ENCODE assay signal across 21 cellular contexts in the genomic region with DNA sequence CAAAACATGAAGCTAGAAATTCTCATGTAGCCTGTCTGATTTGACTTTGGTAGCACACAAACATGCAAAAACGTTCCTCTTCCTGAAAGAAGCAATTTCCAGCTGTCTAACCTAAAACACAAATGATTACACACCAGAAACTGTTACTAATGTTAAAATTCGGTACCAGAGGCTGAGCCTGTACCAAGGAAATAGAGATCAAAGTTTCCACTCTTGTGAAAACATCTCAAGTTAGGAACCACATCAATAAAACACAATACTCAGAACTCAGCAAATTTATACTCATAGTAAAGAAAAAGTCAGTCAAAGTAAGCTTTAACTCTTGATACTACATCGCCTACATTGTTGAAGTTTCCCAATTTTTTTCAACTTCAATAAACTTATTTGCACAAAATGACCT.
DNase-seq lines count a peak whose midpoint lies in the region; ATAC-seq, FAIRE-seq and TF ChIP-seq lines count a peak whose summit lies in the region.
"Had no signal": no experiment of that assay in that cellular context is flagged by ENCODE, and none has a peak within 500 bp of the region (broad histone marks: within the 10 kb centered on the region; RNA-seq: fewer than 3 reads in every experiment).

No MANE protein-coding gene starts in this region.

- TF ChIP-seq CTCF in OCI-LY3 (IDR thresholded peaks at IDR 0.05; ENCODE audit: low read depth, low read length) (no peak), kidney (IDR thresholded peaks at IDR 0.05; ENCODE audit: borderline replicate concordance, extremely low read depth, insufficient read depth) (no peak)

- H3K79me2 ChIP-seq in OCI-LY3 (ENCODE audit: low read length): peaks cover 98% of the 10 kb centered on the region

- H3K4me1 Mint-ChIP-seq in activated naive CD4-positive, alpha-beta T cell treated with anti-CD3 and anti-CD28 coated beads for 36 hours (ENCODE audit: low read depth): peaks cover 39% of the 10 kb centered on the region
- H3K4me1 Mint-ChIP-seq in stimulated activated naive B cell treated with anti-CD40 and anti-IgM and Interleukin-4, amounts not matched to agents 10 μg/mL and 1 μg/mL and 100 μg/mL, for 72 hours: peaks cover 32 to 50% of the 10 kb centered on the region in 2 donors

- DNase-seq in activated naive CD4-positive, alpha-beta T cell treated with anti-CD3 and anti-CD28 coated beads for 36 hours: no peak
- DNase-seq in activated naive CD4-positive, alpha-beta T cell (lab: John Stamatoyannopoulos, UW): no peak
- DNase-seq in central memory CD4-positive, alpha-beta T cell: peak; percentile 56
- no peak for DNase-seq in stimulated activated naive B cell treated with anti-CD40 and anti-IgM and Interleukin-4, amounts not matched to agents 10 μg/mL and 1 μg/mL and 100 μg/mL, for 72 hours
- no peak for DNase-seq in kidney
- no peak for DNase-seq in sciatic nerve (ENCODE audit: low spot score)
- no peak for DNase-seq in HEK293T (ENCODE audit: extremely low spot score)
- DNase-seq: activated CD4-positive, alpha-beta T cell treated with anti-CD3 and anti-CD28 coated beads, Interleukin-2, amount 50 U/mL, for 48 hours; H9; heart left ventricle; mesenchymal stem cell; MG63; NCI-H1694 treated with DMSO at 0.1 percent for 48 hours; nucleus accumbens; SHP77 treated with DMSO at 0.1 percent for 48 hours had no signal

- no peak overlapping the region for H3K4me2 ChIP-seq in OCI-LY3 (ENCODE audit: low read length)

- H3K4me3 Mint-ChIP-seq in activated naive CD4-positive, alpha-beta T cell treated with anti-CD3 and anti-CD28 coated beads for 36 hours: peak overlapping the region; percentile 15
- H3K4me3 Mint-ChIP-seq in stimulated activated naive B cell treated with anti-CD40 and anti-IgM and Interleukin-4, amounts not matched to agents 10 μg/mL and 1 μg/mL and 100 μg/mL, for 72 hours: no peak overlapping the region
- H3K4me3 Mint-ChIP-seq: H9 had no signal

- no peak for FAIRE-seq in kidney (lab: Jason Lieb, UNC)
- FAIRE-seq: GM18507, islet of Langerhans had no signal

- peaks cover 2% of the 10 kb centered on the region for H3K9me3 Mint-ChIP-seq in activated naive CD4-positive, alpha-beta T cell treated with anti-CD3 and anti-CD28 coated beads for 36 hours
- peaks cover 3 to 7% of the 10 kb centered on the region in 2 donors for H3K9me3 Mint-ChIP-seq in stimulated activated naive B cell treated with anti-CD40 and anti-IgM and Interleukin-4, amounts not matched to agents 10 μg/mL and 1 μg/mL and 100 μg/mL, for 72 hours
- H3K9me3 Mint-ChIP-seq: H9 had no signal

- H2AFZ ChIP-seq in OCI-LY3 (ENCODE audit: low read depth, low read length): no peak overlapping the region

- H3K27ac ChIP-seq in OCI-LY3 (ENCODE audit: low read length) (0 out of 2 replicates have a peak overlapping the region, but pooled peaks have one; percentile 12), kidney (ENCODE audit: low read depth in 2 of 2, low read length in 2 of 2) (no peak overlapping the region)
- H3K27ac ChIP-seq: cardiac muscle cell, right atrium auricular region, suprapubic skin had no signal

- no peaks in the 10 kb centered on the region for H3K27me3 Mint-ChIP-seq in activated naive CD4-positive, alpha-beta T cell treated with anti-CD3 and anti-CD28 coated beads for 36 hours (ENCODE audit: low read depth)
- no peaks in the 10 kb centered on the region for H3K27me3 Mint-ChIP-seq in stimulated activated naive B cell treated with anti-CD40 and anti-IgM and Interleukin-4, amounts not matched to agents 10 μg/mL and 1 μg/mL and 100 μg/mL, for 72 hours

- H3K36me3 ChIP-seq in OCI-LY3 (replicated peaks; ENCODE audit: low read depth, low read length) (peaks cover 84% of the 10 kb centered on the region), kidney (ENCODE audit: control insufficient read depth in 1 of 2, insufficient read depth in 2 of 2, low read length in 2 of 2) (no peaks in the 10 kb centered on the region)
- H3K36me3 ChIP-seq: cardiac muscle cell, MG63, right atrium auricular region, suprapubic skin had no signal

- peaks cover 85% of the 10 kb centered on the region for H4K20me1 ChIP-seq in OCI-LY3 (ENCODE audit: insufficient read depth, low read length)

- H3K9me3 ChIP-seq in OCI-LY3 (ENCODE audit: insufficient read depth, low read length) (peaks cover 10% of the 10 kb centered on the region; the same call in 1 of the 2 replicates), kidney (ENCODE audit: control insufficient read depth in 1 of 2, low read length in 2 of 2) (no peaks in the 10 kb centered on the region)
- H3K9me3 ChIP-seq: heart left ventricle, MG63, right atrium auricular region, suprapubic skin had no signal

- POLR2A ChIA-PET in HEK293T (lab: Yijun Ruan, JAX): no interaction called here

- intact Hi-C loops in activated naive CD4-positive, alpha-beta T cell treated with anti-CD3 and anti-CD28 coated beads for 36 hours (cut with micrococcal nuclease): loop anchor here (1.0 kb wide), 2 partner anchors 64 to 108 kb away; a partner anchor contains a TSS
- intact Hi-C loops in kidney (cut with DNase I): no loop called here
- intact Hi-C loops in sciatic nerve (cut with DNase I): no loop called here

- CTCF ChIA-PET in activated naive CD4-positive, alpha-beta T cell treated with anti-CD3 and anti-CD28 coated beads for 36 hours (lab: Charles Lee): interaction anchor here (0.7 kb wide), 1 partner anchor 247 kb away, joined by 3 read pairs; no protein-coding TSS in a partner anchor
- CTCF ChIA-PET in HEK293T (lab: Yijun Ruan, JAX): interaction anchor here (0.7 kb wide), 1 partner anchor 208 kb away, joined by 3 read pairs; no protein-coding TSS in a partner anchor

- H3K36me3 Mint-ChIP-seq in activated naive CD4-positive, alpha-beta T cell treated with anti-CD3 and anti-CD28 coated beads for 36 hours (ENCODE audit: low read depth): no peaks in the 10 kb centered on the region
- peaks cover 34 to 53% of the 10 kb centered on the region in 2 donors for H3K36me3 Mint-ChIP-seq in stimulated activated naive B cell treated with anti-CD40 and anti-IgM and Interleukin-4, amounts not matched to agents 10 μg/mL and 1 μg/mL and 100 μg/mL, for 72 hours

- H3K27ac Mint-ChIP-seq in activated naive CD4-positive, alpha-beta T cell treated with anti-CD3 and anti-CD28 coated beads for 36 hours: peak overlapping the region; percentile 72
- H3K27ac Mint-ChIP-seq in stimulated activated naive B cell treated with anti-CD40 and anti-IgM and Interleukin-4, amounts not matched to agents 10 μg/mL and 1 μg/mL and 100 μg/mL, for 72 hours: peak overlapping the region; percentile 79

- H3K4me1 ChIP-seq in OCI-LY3 (ENCODE audit: low read length) (peaks cover 4% of the 10 kb centered on the region), kidney (ENCODE audit: control insufficient read depth in 1 of 2, insufficient read depth in 1 of 2, low read depth in 1 of 2, low read length in 2 of 2) (no peaks in the 10 kb centered on the region)
- H3K4me1 ChIP-seq: right atrium auricular region, suprapubic skin had no signal

- H3K9ac ChIP-seq in OCI-LY3 (ENCODE audit: low read length): no peak overlapping the region
- no peak overlapping the region for H3K9ac ChIP-seq in kidney (ENCODE audit: low read length in 2 of 2)

- no peak overlapping the region for H3K4me3 ChIP-seq in OCI-LY3 (ENCODE audit: low read length)
- no peak overlapping the region for H3K4me3 ChIP-seq in kidney (ENCODE audit: low read length in 2 of 2)
- H3K4me3 ChIP-seq: cardiac muscle cell, heart left ventricle, MG63, right atrium auricular region, suprapubic skin had no signal

- peak in 1 of 2 donors; percentile 51 for ATAC-seq in stimulated activated naive B cell treated with anti-CD40 and anti-IgM and Interleukin-4, amounts not matched to agents 10 μg/mL and 1 μg/mL and 100 μg/mL, for 72 hours (replicated peaks)
- no peak for ATAC-seq in sciatic nerve
- ATAC-seq: heart left ventricle had no signal

- no peaks in the 10 kb centered on the region for H3K27me3 ChIP-seq in OCI-LY3 (ENCODE audit: low read depth, low read length)
- H3K27me3 ChIP-seq: cardiac muscle cell, heart left ventricle, MG63, right atrium auricular region, suprapubic skin had no signal

TF ChIP-seq in HEK293T, 16 proteins besides CTCF, POLR2A, EP300 and RAD21:
- TF ChIP-seq L3MBTL2 (conservative IDR thresholded peaks at IDR 0.05): no peak
- TF ChIP-seq CTBP1 (IDR thresholded peaks at IDR 0.05; ENCODE audit: borderline replicate concordance): no peak
- TF ChIP-seq FOXM1 (IDR thresholded peaks at IDR 0.05; ENCODE audit: borderline replicate concordance): no peak
- no peak for TF ChIP-seq BHLHE40 (IDR thresholded peaks at IDR 0.05; ENCODE audit: borderline replicate concordance)
- TF ChIP-seq, protein P1, sequence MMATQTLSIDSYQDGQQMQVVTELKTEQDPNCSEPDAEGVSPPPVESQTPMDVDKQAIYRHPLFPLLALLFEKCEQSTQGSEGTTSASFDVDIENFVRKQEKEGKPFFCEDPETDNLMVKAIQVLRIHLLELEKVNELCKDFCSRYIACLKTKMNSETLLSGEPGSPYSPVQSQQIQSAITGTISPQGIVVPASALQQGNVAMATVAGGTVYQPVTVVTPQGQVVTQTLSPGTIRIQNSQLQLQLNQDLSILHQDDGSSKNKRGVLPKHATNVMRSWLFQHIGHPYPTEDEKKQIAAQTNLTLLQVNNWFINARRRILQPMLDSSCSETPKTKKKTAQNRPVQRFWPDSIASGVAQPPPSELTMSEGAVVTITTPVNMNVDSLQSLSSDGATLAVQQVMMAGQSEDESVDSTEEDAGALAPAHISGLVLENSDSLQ (IDR thresholded peaks at IDR 0.05): no peak
- TF ChIP-seq LEF1 (IDR thresholded peaks at IDR 0.05; ENCODE audit: borderline replicate concordance): no peak
- TF ChIP-seq FOXK2 (IDR thresholded peaks at IDR 0.05): no peak
- no peak for TF ChIP-seq SUZ12 (IDR thresholded peaks at IDR 0.05)
- TF ChIP-seq ZNF384 (IDR thresholded peaks at IDR 0.05): no peak
- TF ChIP-seq HDGF (IDR thresholded peaks at IDR 0.05; ENCODE audit: borderline replicate concordance): no peak
- no peak for TF ChIP-seq SP1 (IDR thresholded peaks at IDR 0.05)
- no peak for TF ChIP-seq NFRKB (IDR thresholded peaks at IDR 0.05)
- TF ChIP-seq TARDBP (IDR thresholded peaks at IDR 0.05): no peak
- no peak for TF ChIP-seq ELF4 (IDR thresholded peaks at IDR 0.05)
- TF ChIP-seq ARNT (IDR thresholded peaks at IDR 0.05): no peak
- TF ChIP-seq FOXA1 (IDR thresholded peaks at IDR 0.05): no peak
